ENCODE assay signal across 12 cellular contexts in the genomic region with DNA sequence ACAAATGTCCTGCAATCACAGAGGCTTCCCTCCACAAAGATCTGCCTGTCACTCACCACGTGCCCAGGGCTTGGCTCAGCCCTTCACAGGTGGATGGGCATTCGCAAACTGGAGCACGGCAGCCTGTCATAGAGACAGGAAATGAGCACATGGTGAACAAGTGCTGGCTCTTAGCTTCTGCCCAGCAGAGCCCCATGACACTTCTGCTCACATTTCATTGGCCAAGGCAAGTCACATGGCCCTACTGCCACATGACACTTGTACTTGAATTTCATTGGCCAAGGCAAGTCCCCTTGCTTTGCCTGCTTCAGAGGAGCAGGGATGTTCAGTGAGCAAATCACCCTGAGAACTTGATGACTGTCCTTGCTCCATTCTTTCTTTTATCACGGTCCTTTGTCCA.
DNase-seq lines count a peak whose midpoint lies in the region; ATAC-seq and TF ChIP-seq lines count a peak whose summit lies in the region.
"Had no signal": no experiment of that assay in that cellular context is flagged by ENCODE, and none has a peak within 500 bp of the region (broad histone marks: within the 10 kb centered on the region; RNA-seq: fewer than 3 reads in every experiment).

No MANE protein-coding gene starts in this region.

- DNase-seq in activated CD4-positive, alpha-beta T cell treated with anti-CD3 and anti-CD28 coated beads, Interleukin-2, amount 50 U/mL, for 48 hours: peak; percentile 43
- no peak for DNase-seq in activated CD4-positive, alpha-beta T cell treated with anti-CD3 and anti-CD28 coated beads for 1 hour
- DNase-seq in stimulated activated CD4-positive, alpha-beta T cell treated with anti-CD3 and anti-CD28 coated beads, TNF-alpha, amount 100 ng/mL, for 48 hours (ENCODE audit: low read depth in 3 of 3): peak in 2 of 3 donors; percentile 17 to 38
- DNase-seq in progenitor cell of endocrine pancreas (ENCODE audit: low spot score, unreplicated experiment) (no peak), AG20443 (ENCODE audit: low spot score) (no peak)
- DNase-seq: midbrain had no signal

- no peak for TF ChIP-seq EP300 in Ishikawa (IDR thresholded peaks at IDR 0.05; ENCODE audit: borderline replicate concordance)

- H3K9me3 Mint-ChIP-seq in activated T-helper 17 cell treated with anti-CD3 and anti-CD28 coated beads, Interleukin-2, amount 50 U/mL, for 72 hours: no peaks in the 10 kb centered on the region
- no peaks in the 10 kb centered on the region for H3K9me3 Mint-ChIP-seq in progenitor cell of endocrine pancreas (ENCODE audit: low read depth)

- H3K27me3 Mint-ChIP-seq in activated T-helper 17 cell treated with anti-CD3 and anti-CD28 coated beads, Interleukin-2, amount 50 U/mL, for 72 hours: peaks cover 19% of the 10 kb centered on the region
- no peaks in the 10 kb centered on the region for H3K27me3 Mint-ChIP-seq in progenitor cell of endocrine pancreas

- no peaks in the 10 kb centered on the region for H3K36me3 Mint-ChIP-seq in activated T-helper 17 cell treated with anti-CD3 and anti-CD28 coated beads, Interleukin-2, amount 50 U/mL, for 72 hours (ENCODE audit: low read depth)
- H3K36me3 Mint-ChIP-seq in progenitor cell of endocrine pancreas (ENCODE audit: insufficient read depth): no peaks in the 10 kb centered on the region

- no peak overlapping the region for H3K27ac Mint-ChIP-seq in activated T-helper 17 cell treated with anti-CD3 and anti-CD28 coated beads, Interleukin-2, amount 50 U/mL, for 72 hours
- no peak overlapping the region for H3K27ac Mint-ChIP-seq in progenitor cell of endocrine pancreas
- H3K27ac Mint-ChIP-seq: B cell had no signal

- TF ChIP-seq CTCF in progenitor cell of endocrine pancreas (IDR thresholded peaks at IDR 0.05; ENCODE audit: unreplicated experiment): no peak

- TF ChIP-seq RAD21 in Ishikawa (IDR thresholded peaks at IDR 0.05; ENCODE audit: low read depth): no peak

- H3K4me1 Mint-ChIP-seq in activated T-helper 17 cell treated with anti-CD3 and anti-CD28 coated beads, Interleukin-2, amount 50 U/mL, for 72 hours: no peaks in the 10 kb centered on the region
- H3K4me1 Mint-ChIP-seq in progenitor cell of endocrine pancreas (ENCODE audit: low read depth): peaks cover 6% of the 10 kb centered on the region
- H3K4me1 Mint-ChIP-seq: B cell; central memory CD8-positive, alpha-beta T cell had no signal

- ATAC-seq in activated T-helper 17 cell treated with anti-CD3 and anti-CD28 coated beads, Interleukin-2, amount 50 U/mL, for 72 hours (replicated peaks): peak; percentile 50
- ATAC-seq in HG02870 (IDR thresholded peaks at IDR 0.05; ENCODE audit: unreplicated experiment): no peak
- ATAC-seq: esophagus mucosa had no signal

- no peak overlapping the region for H3K4me3 Mint-ChIP-seq in activated T-helper 17 cell treated with anti-CD3 and anti-CD28 coated beads, Interleukin-2, amount 50 U/mL, for 72 hours
- H3K4me3 Mint-ChIP-seq in progenitor cell of endocrine pancreas (ENCODE audit: low read depth): no peak overlapping the region
- H3K4me3 Mint-ChIP-seq: B cell; central memory CD8-positive, alpha-beta T cell had no signal

TF ChIP-seq in Ishikawa, 13 proteins besides CTCF, POLR2A, EP300 and RAD21:
- TF ChIP-seq TAF1 (IDR thresholded peaks at IDR 0.05; ENCODE audit: low read depth): no peak
- TF ChIP-seq, protein P1, sequence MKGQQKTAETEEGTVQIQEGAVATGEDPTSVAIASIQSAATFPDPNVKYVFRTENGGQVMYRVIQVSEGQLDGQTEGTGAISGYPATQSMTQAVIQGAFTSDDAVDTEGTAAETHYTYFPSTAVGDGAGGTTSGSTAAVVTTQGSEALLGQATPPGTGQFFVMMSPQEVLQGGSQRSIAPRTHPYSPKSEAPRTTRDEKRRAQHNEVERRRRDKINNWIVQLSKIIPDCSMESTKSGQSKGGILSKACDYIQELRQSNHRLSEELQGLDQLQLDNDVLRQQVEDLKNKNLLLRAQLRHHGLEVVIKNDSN (IDR thresholded peaks at IDR 0.05): peak; percentile 88

Comparison
In these comparisons a context has a peak if more than half of its experiments do, and no peak if none do; other contexts are left out.
1. DNase-seq: peak in activated CD4-positive, alpha-beta T cell treated with anti-CD3 and anti-CD28 coated beads, Interleukin-2, amount 50 U/mL, for 48 hours (2 of 2) and stimulated activated CD4-positive, alpha-beta T cell treated with anti-CD3 and anti-CD28 coated beads, TNF-alpha, amount 100 ng/mL, for 48 hours (2 of 3); none in activated CD4-positive, alpha-beta T cell treated with anti-CD3 and anti-CD28 coated beads for 1 hour (single experiment), progenitor cell of endocrine pancreas (single experiment) and AG20443 (single experiment).